1 cellular context compared by ENCODE assay signal in the genomic region with DNA sequence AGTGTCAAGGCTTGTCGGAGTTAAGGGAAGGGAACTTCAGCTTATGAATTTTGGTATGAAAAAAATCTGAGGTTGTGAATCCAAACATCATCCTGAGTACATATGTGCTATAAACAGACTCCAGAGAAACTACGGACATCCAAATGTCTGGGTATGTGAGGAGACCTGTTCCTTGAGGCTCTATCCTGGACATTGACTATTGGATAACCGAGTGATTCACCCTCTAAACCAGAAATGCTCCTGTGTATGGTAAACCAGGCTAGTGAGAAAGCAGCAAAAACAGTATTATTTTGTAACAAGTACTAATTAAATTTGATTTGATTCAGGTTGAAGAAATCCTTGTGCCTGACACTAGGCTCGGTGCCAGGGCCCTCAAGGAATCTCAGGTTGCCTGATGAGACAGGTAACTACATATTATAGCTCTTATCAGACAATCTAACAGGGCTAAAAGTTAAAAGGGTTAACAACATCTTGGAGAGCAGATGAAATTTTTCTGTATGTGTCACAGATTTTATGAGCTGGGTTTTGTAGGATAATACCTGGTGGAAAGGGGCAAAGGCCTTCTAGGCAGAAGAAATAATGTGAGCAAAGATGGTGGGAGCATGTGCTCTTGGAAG.
TF ChIP-seq lines count a peak whose summit lies in the region.

No MANE protein-coding gene starts in this region.

TF ChIP-seq in K562, 482 proteins besides CTCF, POLR2A, EP300 and RAD21:
- TF ChIP-seq ZNF764 (CRISPR knock-in tag; IDR thresholded peaks at IDR 0.05; ENCODE audit: low read depth) (no peak), L3MBTL2 (IDR thresholded peaks at IDR 0.05) (0 out of 2 replicates have a peak, but pooled peaks have one; percentile 22)
- TF ChIP-seq, protein P1, sequence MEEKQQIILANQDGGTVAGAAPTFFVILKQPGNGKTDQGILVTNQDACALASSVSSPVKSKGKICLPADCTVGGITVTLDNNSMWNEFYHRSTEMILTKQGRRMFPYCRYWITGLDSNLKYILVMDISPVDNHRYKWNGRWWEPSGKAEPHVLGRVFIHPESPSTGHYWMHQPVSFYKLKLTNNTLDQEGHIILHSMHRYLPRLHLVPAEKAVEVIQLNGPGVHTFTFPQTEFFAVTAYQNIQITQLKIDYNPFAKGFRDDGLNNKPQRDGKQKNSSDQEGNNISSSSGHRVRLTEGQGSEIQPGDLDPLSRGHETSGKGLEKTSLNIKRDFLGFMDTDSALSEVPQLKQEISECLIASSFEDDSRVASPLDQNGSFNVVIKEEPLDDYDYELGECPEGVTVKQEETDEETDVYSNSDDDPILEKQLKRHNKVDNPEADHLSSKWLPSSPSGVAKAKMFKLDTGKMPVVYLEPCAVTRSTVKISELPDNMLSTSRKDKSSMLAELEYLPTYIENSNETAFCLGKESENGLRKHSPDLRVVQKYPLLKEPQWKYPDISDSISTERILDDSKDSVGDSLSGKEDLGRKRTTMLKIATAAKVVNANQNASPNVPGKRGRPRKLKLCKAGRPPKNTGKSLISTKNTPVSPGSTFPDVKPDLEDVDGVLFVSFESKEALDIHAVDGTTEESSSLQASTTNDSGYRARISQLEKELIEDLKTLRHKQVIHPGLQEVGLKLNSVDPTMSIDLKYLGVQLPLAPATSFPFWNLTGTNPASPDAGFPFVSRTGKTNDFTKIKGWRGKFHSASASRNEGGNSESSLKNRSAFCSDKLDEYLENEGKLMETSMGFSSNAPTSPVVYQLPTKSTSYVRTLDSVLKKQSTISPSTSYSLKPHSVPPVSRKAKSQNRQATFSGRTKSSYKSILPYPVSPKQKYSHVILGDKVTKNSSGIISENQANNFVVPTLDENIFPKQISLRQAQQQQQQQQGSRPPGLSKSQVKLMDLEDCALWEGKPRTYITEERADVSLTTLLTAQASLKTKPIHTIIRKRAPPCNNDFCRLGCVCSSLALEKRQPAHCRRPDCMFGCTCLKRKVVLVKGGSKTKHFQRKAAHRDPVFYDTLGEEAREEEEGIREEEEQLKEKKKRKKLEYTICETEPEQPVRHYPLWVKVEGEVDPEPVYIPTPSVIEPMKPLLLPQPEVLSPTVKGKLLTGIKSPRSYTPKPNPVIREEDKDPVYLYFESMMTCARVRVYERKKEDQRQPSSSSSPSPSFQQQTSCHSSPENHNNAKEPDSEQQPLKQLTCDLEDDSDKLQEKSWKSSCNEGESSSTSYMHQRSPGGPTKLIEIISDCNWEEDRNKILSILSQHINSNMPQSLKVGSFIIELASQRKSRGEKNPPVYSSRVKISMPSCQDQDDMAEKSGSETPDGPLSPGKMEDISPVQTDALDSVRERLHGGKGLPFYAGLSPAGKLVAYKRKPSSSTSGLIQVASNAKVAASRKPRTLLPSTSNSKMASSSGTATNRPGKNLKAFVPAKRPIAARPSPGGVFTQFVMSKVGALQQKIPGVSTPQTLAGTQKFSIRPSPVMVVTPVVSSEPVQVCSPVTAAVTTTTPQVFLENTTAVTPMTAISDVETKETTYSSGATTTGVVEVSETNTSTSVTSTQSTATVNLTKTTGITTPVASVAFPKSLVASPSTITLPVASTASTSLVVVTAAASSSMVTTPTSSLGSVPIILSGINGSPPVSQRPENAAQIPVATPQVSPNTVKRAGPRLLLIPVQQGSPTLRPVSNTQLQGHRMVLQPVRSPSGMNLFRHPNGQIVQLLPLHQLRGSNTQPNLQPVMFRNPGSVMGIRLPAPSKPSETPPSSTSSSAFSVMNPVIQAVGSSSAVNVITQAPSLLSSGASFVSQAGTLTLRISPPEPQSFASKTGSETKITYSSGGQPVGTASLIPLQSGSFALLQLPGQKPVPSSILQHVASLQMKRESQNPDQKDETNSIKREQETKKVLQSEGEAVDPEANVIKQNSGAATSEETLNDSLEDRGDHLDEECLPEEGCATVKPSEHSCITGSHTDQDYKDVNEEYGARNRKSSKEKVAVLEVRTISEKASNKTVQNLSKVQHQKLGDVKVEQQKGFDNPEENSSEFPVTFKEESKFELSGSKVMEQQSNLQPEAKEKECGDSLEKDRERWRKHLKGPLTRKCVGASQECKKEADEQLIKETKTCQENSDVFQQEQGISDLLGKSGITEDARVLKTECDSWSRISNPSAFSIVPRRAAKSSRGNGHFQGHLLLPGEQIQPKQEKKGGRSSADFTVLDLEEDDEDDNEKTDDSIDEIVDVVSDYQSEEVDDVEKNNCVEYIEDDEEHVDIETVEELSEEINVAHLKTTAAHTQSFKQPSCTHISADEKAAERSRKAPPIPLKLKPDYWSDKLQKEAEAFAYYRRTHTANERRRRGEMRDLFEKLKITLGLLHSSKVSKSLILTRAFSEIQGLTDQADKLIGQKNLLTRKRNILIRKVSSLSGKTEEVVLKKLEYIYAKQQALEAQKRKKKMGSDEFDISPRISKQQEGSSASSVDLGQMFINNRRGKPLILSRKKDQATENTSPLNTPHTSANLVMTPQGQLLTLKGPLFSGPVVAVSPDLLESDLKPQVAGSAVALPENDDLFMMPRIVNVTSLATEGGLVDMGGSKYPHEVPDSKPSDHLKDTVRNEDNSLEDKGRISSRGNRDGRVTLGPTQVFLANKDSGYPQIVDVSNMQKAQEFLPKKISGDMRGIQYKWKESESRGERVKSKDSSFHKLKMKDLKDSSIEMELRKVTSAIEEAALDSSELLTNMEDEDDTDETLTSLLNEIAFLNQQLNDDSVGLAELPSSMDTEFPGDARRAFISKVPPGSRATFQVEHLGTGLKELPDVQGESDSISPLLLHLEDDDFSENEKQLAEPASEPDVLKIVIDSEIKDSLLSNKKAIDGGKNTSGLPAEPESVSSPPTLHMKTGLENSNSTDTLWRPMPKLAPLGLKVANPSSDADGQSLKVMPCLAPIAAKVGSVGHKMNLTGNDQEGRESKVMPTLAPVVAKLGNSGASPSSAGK (IDR thresholded peaks at IDR 0.05): peak; percentile 28; the same call in 1 of the 2 replicates
- TF ChIP-seq, protein P2, sequence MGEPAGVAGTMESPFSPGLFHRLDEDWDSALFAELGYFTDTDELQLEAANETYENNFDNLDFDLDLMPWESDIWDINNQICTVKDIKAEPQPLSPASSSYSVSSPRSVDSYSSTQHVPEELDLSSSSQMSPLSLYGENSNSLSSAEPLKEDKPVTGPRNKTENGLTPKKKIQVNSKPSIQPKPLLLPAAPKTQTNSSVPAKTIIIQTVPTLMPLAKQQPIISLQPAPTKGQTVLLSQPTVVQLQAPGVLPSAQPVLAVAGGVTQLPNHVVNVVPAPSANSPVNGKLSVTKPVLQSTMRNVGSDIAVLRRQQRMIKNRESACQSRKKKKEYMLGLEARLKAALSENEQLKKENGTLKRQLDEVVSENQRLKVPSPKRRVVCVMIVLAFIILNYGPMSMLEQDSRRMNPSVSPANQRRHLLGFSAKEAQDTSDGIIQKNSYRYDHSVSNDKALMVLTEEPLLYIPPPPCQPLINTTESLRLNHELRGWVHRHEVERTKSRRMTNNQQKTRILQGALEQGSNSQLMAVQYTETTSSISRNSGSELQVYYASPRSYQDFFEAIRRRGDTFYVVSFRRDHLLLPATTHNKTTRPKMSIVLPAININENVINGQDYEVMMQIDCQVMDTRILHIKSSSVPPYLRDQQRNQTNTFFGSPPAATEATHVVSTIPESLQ (CRISPR knock-in tag; IDR thresholded peaks at IDR 0.05): no peak
TF ChIP-seq in K562: peak in this region for 2.
